ENCODE assay signal across 8 cellular contexts in the genomic region with DNA sequence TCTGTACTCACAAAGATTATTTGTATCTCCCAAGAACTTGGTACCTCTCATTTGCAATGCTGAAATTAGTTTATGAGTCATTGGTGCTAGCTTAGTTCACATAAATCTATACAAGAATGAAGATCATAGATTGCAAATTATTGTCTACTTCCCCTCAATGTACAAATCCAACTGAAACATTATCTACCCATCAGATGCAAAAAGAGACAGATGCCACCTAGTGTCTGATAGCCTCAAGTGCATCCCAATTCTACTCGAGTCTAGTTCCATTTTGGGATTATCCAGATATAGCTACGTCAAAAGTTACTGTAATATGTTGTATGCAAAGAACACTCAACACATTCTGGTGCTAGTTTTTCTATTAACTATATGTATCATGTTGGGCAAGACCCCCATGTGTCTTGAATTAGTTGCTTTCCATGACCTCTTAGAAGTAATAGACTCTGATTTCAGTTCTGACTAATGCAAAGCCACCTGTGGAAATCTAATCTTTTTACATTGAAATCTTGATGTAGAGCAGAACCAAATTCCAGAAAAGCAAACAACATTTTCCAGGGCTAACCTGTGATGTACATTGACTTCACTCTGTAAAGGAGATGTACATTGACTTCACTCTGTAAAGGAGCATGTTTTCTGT.
DNase-seq lines count a peak whose midpoint lies in the region; ATAC-seq and TF ChIP-seq lines count a peak whose summit lies in the region.

No MANE protein-coding gene starts in this region.

- DNase-seq in NCI-H510A treated with DMSO at 0.1 percent for 48 hours (lab: John Stamatoyannopoulos, UW) (peak; percentile 20), NCI-H510A (lab: John Stamatoyannopoulos, UW) (no peak), NCI-H748 treated with DMSO at 0.1 percent for 48 hours (lab: John Stamatoyannopoulos, UW) (peak; percentile 59), astrocyte of the hippocampus (ENCODE audit: low read depth, low spot score) (peak; percentile 66), inferior parietal cortex (ENCODE audit: extremely low spot score) (peak; percentile 76), suprapubic skin (ENCODE audit: low spot score in 2 of 2) (no peak)

- no peak overlapping the region for H3K4me3 ChIP-seq in suprapubic skin

- ATAC-seq in GM19438 (IDR thresholded peaks at IDR 0.05; ENCODE audit: low read depth, unreplicated experiment) (peak; percentile 85), HG03342 (IDR thresholded peaks at IDR 0.05; ENCODE audit: unreplicated experiment) (peak; percentile 91)

- peaks cover 2% of the 10 kb centered on the region for H3K4me1 ChIP-seq in suprapubic skin

- TF ChIP-seq CTCF in suprapubic skin (IDR thresholded peaks at IDR 0.05): peak; percentile 64 to 74

- H3K36me3 ChIP-seq in suprapubic skin: no peaks in the 10 kb centered on the region

- no peak for TF ChIP-seq POLR2A in suprapubic skin (IDR thresholded peaks at IDR 0.05)

- TF ChIP-seq EP300 in suprapubic skin (IDR thresholded peaks at IDR 0.05): no peak

- no peaks in the 10 kb centered on the region for H3K9me3 ChIP-seq in suprapubic skin

- WGBS in suprapubic skin: 31% methylated on average over 2 of the region's 2 CpGs

- no peak overlapping the region for H3K27ac ChIP-seq in suprapubic skin

- no peaks in the 10 kb centered on the region for H3K27me3 ChIP-seq in suprapubic skin

Comparison
In these comparisons a context has a peak if more than half of its experiments do, and no peak if none do; other contexts are left out.
1. DNase-seq: peak in NCI-H510A treated with DMSO at 0.1 percent for 48 hours (single experiment), NCI-H748 treated with DMSO at 0.1 percent for 48 hours (single experiment), astrocyte of the hippocampus (single experiment) and inferior parietal cortex (single experiment); none in NCI-H510A (single experiment) and suprapubic skin (0 of 2).